In genomic region chr7:88169717-88170320, GRCh38 we compare ENCODE assay signal across 8 cellular contexts. TPM values are rescaled to one million over a fixed set of nuclear protein-coding genes. Genes with fewer than 3 reads are reported as not detected.
DNase-seq lines count a peak whose midpoint lies in the region; ATAC-seq, FAIRE-seq and TF ChIP-seq lines count a peak whose summit lies in the region.

No MANE protein-coding gene starts in this region.

- H3K27ac ChIP-seq in dorsolateral prefrontal cortex: peak overlapping the region in 4 of 59 donors; percentile 4 to 36 (median 12)

- H3K4me3 ChIP-seq in BE2C (ENCODE audit: low read depth, low read length): no peak overlapping the region
- no peak overlapping the region for H3K4me3 ChIP-seq in dorsolateral prefrontal cortex

- H3K9me3 ChIP-seq in BE2C: no peaks in the 10 kb centered on the region

- H3K27me3 ChIP-seq in BE2C: no peaks in the 10 kb centered on the region
- no peaks in the 10 kb centered on the region for H3K27me3 ChIP-seq in dorsolateral prefrontal cortex

- H3K4me1 ChIP-seq in BE2C: peaks cover 7% of the 10 kb centered on the region

- intact Hi-C loops in dorsolateral prefrontal cortex (cut with DNase I): loop anchor here in 1 of 2 donors (5.0 to 10.0 kb wide), 4 partner anchors 55 to 373 kb away; partner anchors contain the start of genes ADAM22, DBF4 and SLC25A40

- FAIRE-seq in GM12892 (lab: Jason Lieb, UNC): no peak

- no peak for DNase-seq in BE2C
- peak; percentile 17 for DNase-seq in NCI-H2227 treated with DMSO at 0.1 percent for 48 hours (lab: John Stamatoyannopoulos, UW)
- no peak for DNase-seq in dorsolateral prefrontal cortex
- DNase-seq in pons (ENCODE audit: low spot score): peak; percentile 70
- no peak for DNase-seq in dedifferentiated amniotic fluid mesenchymal stem cell (ENCODE audit: extremely low spot score)
- no peak for DNase-seq in GM12892 (ENCODE audit: insufficient read length)

- no peak for TF ChIP-seq POLR2A in GM12892 (IDR thresholded peaks at IDR 0.05; ENCODE audit: low read depth, low read length)

- ATAC-seq in GM19043 (IDR thresholded peaks at IDR 0.05; ENCODE audit: low read depth, unreplicated experiment) (peak; percentile 53), GM21576 (IDR thresholded peaks at IDR 0.05; ENCODE audit: unreplicated experiment) (no peak)

- TF ChIP-seq CTCF in BE2C (IDR thresholded peaks at IDR 0.05; ENCODE audit: low read depth, low read length): peak; percentile 65
- TF ChIP-seq CTCF in dorsolateral prefrontal cortex (IDR thresholded peaks at IDR 0.05 in 54 of 56, conservative IDR thresholded peaks at IDR 0.05 in 2 of 56; ENCODE audit: low read depth in 1 of 56, partially characterized antibody in 56 of 56): peak; percentile 56 to 89 (median 76)

- no peaks in the 10 kb centered on the region for H3K36me3 ChIP-seq in BE2C

RNA-seq across cellular contexts. Expression of gene SRI, which starts 50.0 kb away (rescaled TPM):
- polyA plus RNA-seq in BE2C (2012; ENCODE audit: insufficient read depth, insufficient read length, low read depth): 96.4 TPM
- total RNA-seq in dorsolateral prefrontal cortex: 100 to 1,000 TPM; 143 to 361 (median 208) TPM
- 239 TPM for polyA plus RNA-seq in GM12892 (2012; ENCODE audit: missing spikeins)

Comparison
In these comparisons a context has a peak if more than half of its experiments do, and no peak if none do; other contexts are left out.
1. DNase-seq: peak in NCI-H2227 treated with DMSO at 0.1 percent for 48 hours (single experiment) and pons (single experiment); none in BE2C (single experiment), dorsolateral prefrontal cortex (0 of 10), dedifferentiated amniotic fluid mesenchymal stem cell (single experiment) and GM12892 (single experiment).